ENCODE assay signal across 9 cellular contexts in genomic region chr19:15869109-15869555, GRCh38. TPM values are rescaled to one million over a fixed set of nuclear protein-coding genes. Genes with fewer than 3 reads are reported as not detected.
A peak's percentile ranks its signal among the peaks of the same experiment; 100 is the strongest.
DNase-seq lines count a peak whose midpoint lies in the region; ATAC-seq, FAIRE-seq and TF ChIP-seq lines count a peak whose summit lies in the region.
"Had no signal": no experiment of that assay in that cellular context is flagged by ENCODE, and none has a peak within 500 bp of the region (broad histone marks: within the 10 kb centered on the region; RNA-seq: fewer than 3 reads in every experiment).

No MANE protein-coding gene starts in this region.

- peaks cover 57% of the 10 kb centered on the region for H3K4me1 Mint-ChIP-seq in CD14-positive monocyte
- H3K4me1 Mint-ChIP-seq: nephron had no signal

- ATAC-seq in left ventricle myocardium superior (peak; percentile 50), GM19395 (IDR thresholded peaks at IDR 0.05; ENCODE audit: unreplicated experiment) (no peak), HG03045 (IDR thresholded peaks at IDR 0.05; ENCODE audit: unreplicated experiment) (no peak)

- no peaks in the 10 kb centered on the region for H3K36me3 Mint-ChIP-seq in CD14-positive monocyte

- H3K36me3 ChIP-seq in H7 (replicated peaks; ENCODE audit: control insufficient read depth, insufficient read depth, low read length): no peaks in the 10 kb centered on the region

- intact Hi-C loops in CD14-positive monocyte (cut with micrococcal nuclease): loop anchor here in 1 of 2 donors (5.0 kb wide), 1 partner anchor 237 kb away; no protein-coding TSS in a partner anchor
- intact Hi-C loops in left ventricle myocardium superior (cut with micrococcal nuclease): no loop called here

- peak overlapping the region in 2 of 7 donors; percentile 6 to 75 for H3K27ac Mint-ChIP-seq in CD14-positive monocyte
- H3K27ac Mint-ChIP-seq: nephron had no signal

- no peak overlapping the region for H3K4me3 ChIP-seq in H7 (ENCODE audit: insufficient read depth, low read depth, low read length)

- DNase-seq in CD14-positive monocyte (ENCODE audit: low spot score): no peak
- peak; percentile 43 for DNase-seq in H7
- DNase-seq in RCC 7860 (ENCODE audit: low spot score): peak; percentile 43
- peak; percentile 22 for DNase-seq in activated naive CD4-positive, alpha-beta T cell treated with anti-CD3 and anti-CD28 coated beads, Interleukin-2, amount 50 U/mL, for 16 hours
- no peak for DNase-seq in left ventricle myocardium superior
- peak; percentile 25 to 37 for DNase-seq in stimulated activated CD4-positive, alpha-beta T cell treated with anti-CD3 and anti-CD28 coated beads, Interleukin-2, amount 100 ng/mL, for 24 hours

- no peak overlapping the region for H3K4me3 Mint-ChIP-seq in CD14-positive monocyte
- H3K4me3 Mint-ChIP-seq: nephron had no signal

- H3K9me3 Mint-ChIP-seq in CD14-positive monocyte: peaks cover 0 to 2% (median 0%) of the 10 kb centered on the region in 7 donors

- peak; percentile 62 for TF ChIP-seq CTCF in CD14-positive monocyte (IDR thresholded peaks at IDR 0.05)

- H3K27me3 ChIP-seq in H7 (ENCODE audit: control insufficient read depth, insufficient read depth, low read length): no peaks in the 10 kb centered on the region

- peak; percentile 50 for FAIRE-seq in RCC 7860 (lab: Jason Lieb, UNC)

- no peaks in the 10 kb centered on the region for H3K27me3 Mint-ChIP-seq in CD14-positive monocyte (ENCODE audit: low read depth in 3 of 3)

RNA-seq across cellular contexts. Expression of gene CYP4F2, which starts 28.7 kb away (rescaled TPM):
- not detected for polyA plus RNA-seq in CD14-positive monocyte
- total RNA-seq in H7 (2014; rRNA removed; shearing (Covaris generic)): not detected in 2 replicates
- not detected for total RNA-seq in left ventricle myocardium superior

RNA-seq across cellular contexts. Expression of gene OR10H1, which starts 53.7 kb away (rescaled TPM):
- polyA plus RNA-seq in CD14-positive monocyte: not detected
- total RNA-seq in H7 (2014; rRNA removed; shearing (Covaris generic)): not detected in 2 replicates
- total RNA-seq in left ventricle myocardium superior: not detected

Comparison
In these comparisons a context has a peak if more than half of its experiments do, and no peak if none do; other contexts are left out.
1. DNase-seq: peak in H7 (single experiment), RCC 7860 (single experiment), activated naive CD4-positive, alpha-beta T cell treated with anti-CD3 and anti-CD28 coated beads, Interleukin-2, amount 50 U/mL, for 16 hours (single experiment) and stimulated activated CD4-positive, alpha-beta T cell treated with anti-CD3 and anti-CD28 coated beads, Interleukin-2, amount 100 ng/mL, for 24 hours (2 of 2); none in CD14-positive monocyte (single experiment) and left ventricle myocardium superior (single experiment).